ENCODE assay signal across 11 cellular contexts in the genomic region with DNA sequence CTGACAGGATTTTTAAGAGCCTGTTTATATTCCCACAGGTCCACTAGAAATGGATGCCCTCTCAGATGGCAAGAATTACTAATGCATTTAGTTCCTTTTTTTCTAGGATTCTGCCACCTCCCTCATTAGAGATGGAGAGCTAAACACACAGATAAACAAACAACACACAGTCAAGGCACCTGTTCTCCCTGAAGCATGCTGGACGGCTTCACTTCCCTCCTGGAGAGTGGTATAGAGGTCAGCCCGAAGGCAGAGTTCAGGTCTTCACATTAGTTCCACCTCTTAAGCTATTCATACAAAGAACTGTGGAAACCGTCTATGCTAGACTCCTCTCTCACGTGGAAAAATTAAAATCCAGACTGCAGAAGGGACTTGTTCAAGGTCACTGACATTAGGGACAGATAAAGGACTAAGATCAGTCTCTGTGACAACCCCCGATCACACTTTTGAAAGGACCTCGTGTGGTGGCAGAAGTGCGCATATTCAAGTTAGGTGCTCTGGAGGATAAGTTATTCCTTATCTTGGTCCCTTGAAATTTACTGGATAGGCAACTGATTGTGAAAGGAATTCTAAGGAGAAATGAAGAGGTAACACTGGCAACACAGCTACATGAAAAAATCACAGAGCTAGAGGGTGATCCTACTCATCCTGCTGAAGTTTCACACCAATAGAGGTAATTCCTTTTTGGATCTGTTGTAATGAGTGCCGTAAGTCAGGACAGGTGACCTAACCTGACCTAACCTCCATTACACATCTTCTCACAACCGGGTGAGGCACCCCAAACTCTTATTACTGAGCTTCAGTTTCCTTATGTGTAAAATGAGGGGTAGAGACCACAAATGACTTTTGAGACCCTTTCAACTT.
DNase-seq lines count a peak whose midpoint lies in the region; ATAC-seq and TF ChIP-seq lines count a peak whose summit lies in the region.
"Had no signal": no experiment of that assay in that cellular context is flagged by ENCODE, and none has a peak within 500 bp of the region (broad histone marks: within the 10 kb centered on the region; RNA-seq: fewer than 3 reads in every experiment).

No MANE protein-coding gene starts in this region.

- H3K4me1 ChIP-seq in GM23338 (ENCODE audit: insufficient read depth) (peaks cover 19% of the 10 kb centered on the region), osteoblast (ENCODE audit: insufficient read depth, low read length) (peaks cover 57% of the 10 kb centered on the region)

- intact Hi-C loops in activated CD4-positive, alpha-beta T cell treated with anti-CD3 and anti-CD28 coated beads for 36 hours (cut with DNase I, micrococcal nuclease): loop anchor here in 1 of 2 experiments (5.0 to 10.0 kb wide), 3 partner anchors 35 to 197 kb away; no protein-coding TSS in a partner anchor

- H3K36me3 Mint-ChIP-seq in activated CD4-positive, alpha-beta T cell treated with anti-CD3 and anti-CD28 coated beads for 36 hours (ENCODE audit: low read depth): no peaks in the 10 kb centered on the region
- H3K36me3 Mint-ChIP-seq in GM23338 (ENCODE audit: low read depth): no peaks in the 10 kb centered on the region

- no peaks in the 10 kb centered on the region for H3F3A ChIP-seq in GM23338 (replicated peaks; ENCODE audit: low read depth)

- H3K27ac Mint-ChIP-seq in activated CD4-positive, alpha-beta T cell treated with anti-CD3 and anti-CD28 coated beads for 36 hours: no peak overlapping the region
- no peak overlapping the region for H3K27ac Mint-ChIP-seq in GM23338

- H3K4me3 ChIP-seq in GM23338: no peak overlapping the region
- H3K4me3 ChIP-seq in osteoblast (ENCODE audit: insufficient read depth, low read length): no peak overlapping the region
- H3K4me3 ChIP-seq: sigmoid colon, tibial artery had no signal

- H3K27me3 Mint-ChIP-seq in activated CD4-positive, alpha-beta T cell treated with anti-CD3 and anti-CD28 coated beads for 36 hours: peaks cover 5% of the 10 kb centered on the region
- no peaks in the 10 kb centered on the region for H3K27me3 Mint-ChIP-seq in GM23338 (ENCODE audit: insufficient read depth, low read depth, poor library complexity)

- TF ChIP-seq CTCF in GM23338 (conservative IDR thresholded peaks at IDR 0.05; ENCODE audit: low read depth in 2 of 2) (no peak), osteoblast (IDR thresholded peaks at IDR 0.05; ENCODE audit: extremely low read depth, low read depth, low read length) (no peak)

- peaks cover 26% of the 10 kb centered on the region for H3K4me1 Mint-ChIP-seq in activated CD4-positive, alpha-beta T cell treated with anti-CD3 and anti-CD28 coated beads for 36 hours
- H3K4me1 Mint-ChIP-seq in GM23338: peaks cover 28% of the 10 kb centered on the region

- no peaks in the 10 kb centered on the region for H3K9me3 Mint-ChIP-seq in activated CD4-positive, alpha-beta T cell treated with anti-CD3 and anti-CD28 coated beads for 36 hours (ENCODE audit: low read depth)
- H3K9me3 Mint-ChIP-seq in GM23338: no peaks in the 10 kb centered on the region

- peak; percentile 38 for DNase-seq in activated CD4-positive, alpha-beta T cell treated with anti-CD3 and anti-CD28 coated beads for 36 hours
- DNase-seq in activated CD4-positive, alpha-beta T cell treated with anti-CD3 and anti-CD28 coated beads for 4 hours: no peak
- peak; percentile 23 for DNase-seq in GM23338 (ENCODE audit: low spot score)
- DNase-seq in osteoblast (ENCODE audit: insufficient read length, low spot score, missing footprints): no peak
- DNase-seq in MV-4-11 (lab: John Stamatoyannopoulos, UW): no peak
- DNase-seq in nucleus accumbens (lab: John Stamatoyannopoulos, UW): no peak
- DNase-seq in SKM-1 (lab: John Stamatoyannopoulos, UW; ENCODE audit: unreplicated experiment): no peak
- DNase-seq: anterior cingulate cortex, sigmoid colon, tibial artery had no signal

- CTCF ChIA-PET in activated CD4-positive, alpha-beta T cell treated with anti-CD3 and anti-CD28 coated beads for 36 hours (lab: Charles Lee): interaction anchor here (0.6 to 1.8 kb wide), 5 partner anchors 19 to 150 kb away, joined by 3 to 5 read pairs (median 5); no protein-coding TSS in a partner anchor

- POLR2A ChIA-PET in activated CD4-positive, alpha-beta T cell treated with anti-CD3 and anti-CD28 coated beads for 36 hours (lab: Charles Lee): interaction anchor here (0.7 to 1.2 kb wide), 2 partner anchors 56 to 73 kb away, joined by 3 read pairs; no protein-coding TSS in a partner anchor

- no peak overlapping the region for H2AFZ ChIP-seq in GM23338
- H2AFZ ChIP-seq in osteoblast (ENCODE audit: low read length): no peak overlapping the region

- H3K79me2 ChIP-seq in GM23338 (replicated peaks; ENCODE audit: insufficient read depth): peaks cover 12% of the 10 kb centered on the region; the same call in 1 of the 2 replicates
- peaks cover 81% of the 10 kb centered on the region for H3K79me2 ChIP-seq in osteoblast (ENCODE audit: insufficient read depth, low read length)

- no peaks in the 10 kb centered on the region for H3K36me3 ChIP-seq in GM23338 (ENCODE audit: insufficient read depth)
- no peaks in the 10 kb centered on the region for H3K36me3 ChIP-seq in osteoblast (ENCODE audit: insufficient read depth, low read length)
- H3K36me3 ChIP-seq: sigmoid colon, tibial artery had no signal

- H3K9me3 ChIP-seq in osteoblast (ENCODE audit: low read depth, low read length): no peaks in the 10 kb centered on the region
- H3K9me3 ChIP-seq: sigmoid colon, tibial artery had no signal

- no peaks in the 10 kb centered on the region for H3K27me3 ChIP-seq in GM23338 (ENCODE audit: insufficient read depth)
- H3K27me3 ChIP-seq in osteoblast (ENCODE audit: insufficient read depth, low read length): no peaks in the 10 kb centered on the region
- H3K27me3 ChIP-seq: sigmoid colon, tibial artery had no signal

- H4K20me1 ChIP-seq in GM23338 (replicated peaks; ENCODE audit: insufficient read depth) (peaks cover 27% of the 10 kb centered on the region), osteoblast (ENCODE audit: insufficient read depth, low read length) (peaks cover 2% of the 10 kb centered on the region)

- H3K9me2 ChIP-seq in GM23338 (ENCODE audit: insufficient read depth): no peaks in the 10 kb centered on the region

- H3K27ac ChIP-seq in GM23338 (ENCODE audit: low read depth) (no peak overlapping the region), osteoblast (ENCODE audit: low read depth, low read length) (peak overlapping the region; percentile 90)
- H3K27ac ChIP-seq: sigmoid colon had no signal

- no peak overlapping the region for H3K4me3 Mint-ChIP-seq in activated CD4-positive, alpha-beta T cell treated with anti-CD3 and anti-CD28 coated beads for 36 hours
- H3K4me3 Mint-ChIP-seq in GM23338: no peak overlapping the region; the same call in 2 of the 3 replicates

- ATAC-seq in activated CD4-positive, alpha-beta T cell treated with anti-CD3 and anti-CD28 coated beads for 36 hours: peak; percentile 77
- ATAC-seq in GM23338: peak; percentile 32
- ATAC-seq in HG03575 (IDR thresholded peaks at IDR 0.05; ENCODE audit: extremely low read depth, insufficient number of reproducible peaks, low FRiP score, unreplicated experiment): peak; percentile 21

- peak overlapping the region; percentile 49; the same call in 1 of the 2 replicates for H3K4me2 ChIP-seq in GM23338
- peak overlapping the region; percentile 6 for H3K4me2 ChIP-seq in osteoblast (ENCODE audit: insufficient read depth, low read length)

TF ChIP-seq in GM23338, 12 proteins besides CTCF, POLR2A, EP300 and RAD21 (continues in another document):
- TF ChIP-seq ZNF331 (CRISPR knock-in tag; IDR thresholded peaks at IDR 0.05; ENCODE audit: low read depth): no peak
- no peak for TF ChIP-seq POLR2AphosphoS5 (IDR thresholded peaks at IDR 0.05; ENCODE audit: low read depth)
- TF ChIP-seq, protein P1, sequence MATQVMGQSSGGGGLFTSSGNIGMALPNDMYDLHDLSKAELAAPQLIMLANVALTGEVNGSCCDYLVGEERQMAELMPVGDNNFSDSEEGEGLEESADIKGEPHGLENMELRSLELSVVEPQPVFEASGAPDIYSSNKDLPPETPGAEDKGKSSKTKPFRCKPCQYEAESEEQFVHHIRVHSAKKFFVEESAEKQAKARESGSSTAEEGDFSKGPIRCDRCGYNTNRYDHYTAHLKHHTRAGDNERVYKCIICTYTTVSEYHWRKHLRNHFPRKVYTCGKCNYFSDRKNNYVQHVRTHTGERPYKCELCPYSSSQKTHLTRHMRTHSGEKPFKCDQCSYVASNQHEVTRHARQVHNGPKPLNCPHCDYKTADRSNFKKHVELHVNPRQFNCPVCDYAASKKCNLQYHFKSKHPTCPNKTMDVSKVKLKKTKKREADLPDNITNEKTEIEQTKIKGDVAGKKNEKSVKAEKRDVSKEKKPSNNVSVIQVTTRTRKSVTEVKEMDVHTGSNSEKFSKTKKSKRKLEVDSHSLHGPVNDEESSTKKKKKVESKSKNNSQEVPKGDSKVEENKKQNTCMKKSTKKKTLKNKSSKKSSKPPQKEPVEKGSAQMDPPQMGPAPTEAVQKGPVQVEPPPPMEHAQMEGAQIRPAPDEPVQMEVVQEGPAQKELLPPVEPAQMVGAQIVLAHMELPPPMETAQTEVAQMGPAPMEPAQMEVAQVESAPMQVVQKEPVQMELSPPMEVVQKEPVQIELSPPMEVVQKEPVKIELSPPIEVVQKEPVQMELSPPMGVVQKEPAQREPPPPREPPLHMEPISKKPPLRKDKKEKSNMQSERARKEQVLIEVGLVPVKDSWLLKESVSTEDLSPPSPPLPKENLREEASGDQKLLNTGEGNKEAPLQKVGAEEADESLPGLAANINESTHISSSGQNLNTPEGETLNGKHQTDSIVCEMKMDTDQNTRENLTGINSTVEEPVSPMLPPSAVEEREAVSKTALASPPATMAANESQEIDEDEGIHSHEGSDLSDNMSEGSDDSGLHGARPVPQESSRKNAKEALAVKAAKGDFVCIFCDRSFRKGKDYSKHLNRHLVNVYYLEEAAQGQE (IDR thresholded peaks at IDR 0.05; ENCODE audit: unreplicated experiment): no peak

Comparison
In these comparisons a context has a peak if more than half of its experiments do, and no peak if none do; other contexts are left out.
1. DNase-seq: peak in activated CD4-positive, alpha-beta T cell treated with anti-CD3 and anti-CD28 coated beads for 36 hours (single experiment) and GM23338 (single experiment); none in activated CD4-positive, alpha-beta T cell treated with anti-CD3 and anti-CD28 coated beads for 4 hours (0 of 2), osteoblast (single experiment), MV-4-11 (single experiment), nucleus accumbens (0 of 56) and SKM-1 (single experiment).
2. ATAC-seq: peak in every context shown above with its lines; median percentile 77 in activated CD4-positive, alpha-beta T cell treated with anti-CD3 and anti-CD28 coated beads for 36 hours; 32 in GM23338; 21 in HG03575.